ENCODE assay signal across 16 cellular contexts in the genomic region with DNA sequence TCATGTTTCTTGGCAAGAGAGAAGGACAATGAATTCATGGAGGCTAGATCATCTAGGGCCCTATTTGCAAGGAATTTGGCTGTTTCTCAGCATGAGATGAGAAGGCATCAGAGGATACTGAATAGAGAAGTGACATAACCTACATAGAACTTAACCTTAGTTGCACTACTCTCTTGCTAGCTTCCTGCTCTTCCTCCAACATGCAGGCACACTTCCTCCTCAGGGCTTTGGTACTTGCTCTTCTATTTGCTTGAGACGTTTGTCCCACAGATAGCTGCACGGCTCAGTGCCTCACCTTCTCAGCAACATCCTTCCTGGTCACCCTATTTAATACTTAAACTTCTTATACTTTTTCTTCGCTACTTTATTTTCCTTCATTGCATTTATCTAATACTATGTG. TPM values are rescaled to one million over a fixed set of nuclear protein-coding genes. Genes with fewer than 3 reads are reported as not detected.
DNase-seq lines count a peak whose midpoint lies in the region; ATAC-seq and TF ChIP-seq lines count a peak whose summit lies in the region.
"Had no signal": no experiment of that assay in that cellular context is flagged by ENCODE, and none has a peak within 500 bp of the region (broad histone marks: within the 10 kb centered on the region; RNA-seq: fewer than 3 reads in every experiment).

No MANE protein-coding gene starts in this region.

- intact Hi-C loops in activated T-helper 1 cell treated with anti-CD3 and anti-CD28 coated beads, Interleukin-12 subunit alpha, Interleukin-12 subunit beta, Interleukin-2, Interleukin-4 antibody, amounts not matched to agents 30 ng/mL and 10 ng/mL and 1 ng/mL, durations not matched to agents 14 hours and 24 hours and 36 hours (cut with micrococcal nuclease), result no loop called here

- no peak overlapping the region for H3K27ac ChIP-seq in tibial nerve
- H3K27ac ChIP-seq: gastroesophageal sphincter, KMS-11, neutrophil had no signal

- H3K9me3 ChIP-seq in tibial nerve, result peaks cover 0 to 13% (median 0%) of the 10 kb centered on the region in 4 donors
- H3K9me3 ChIP-seq: neutrophil had no signal

- H3K4me1 ChIP-seq in tibial nerve, result no peaks in the 10 kb centered on the region
- H3K4me1 ChIP-seq: gastroesophageal sphincter had no signal

- ATAC-seq in GM18517 (IDR thresholded peaks at IDR 0.05; ENCODE audit: unreplicated experiment) (peak; percentile 72), GM21528 (IDR thresholded peaks at IDR 0.05; ENCODE audit: low FRiP score, unreplicated experiment) (peak; percentile 82), HG03103 (IDR thresholded peaks at IDR 0.05; ENCODE audit: low read depth, unreplicated experiment) (peak; percentile 87)
- ATAC-seq: gastroesophageal sphincter had no signal

- H3K4me3 ChIP-seq in tibial nerve, result no peak overlapping the region
- H3K4me3 ChIP-seq: gastroesophageal sphincter had no signal

- H3K27me3 Mint-ChIP-seq in activated T-helper 1 cell treated with anti-CD3 and anti-CD28 coated beads, Interleukin-12 subunit alpha, Interleukin-12 subunit beta, Interleukin-2, Interleukin-4 antibody, amounts not matched to agents 30 ng/mL and 10 ng/mL and 1 ng/mL, durations not matched to agents 14 hours and 24 hours and 36 hours (ENCODE audit: insufficient read depth), result peaks cover 3% of the 10 kb centered on the region
- H3K27me3 Mint-ChIP-seq: dendritic cell treated with granulocyte-macrophage colony-stimulating factor and Interleukin-4, amounts not matched to agents 40 ng/mL and 50 ng/mL, for 4 days had no signal

- no peaks in the 10 kb centered on the region for H3K9me3 Mint-ChIP-seq in activated T-helper 1 cell treated with anti-CD3 and anti-CD28 coated beads, Interleukin-12 subunit alpha, Interleukin-12 subunit beta, Interleukin-2, Interleukin-4 antibody, amounts not matched to agents 30 ng/mL and 10 ng/mL and 1 ng/mL, durations not matched to agents 14 hours and 24 hours and 36 hours

- DNase-seq in SKM-1 treated with dmso at 0.1 percent for 144 hours (lab: John Stamatoyannopoulos, UW; ENCODE audit: unreplicated experiment), result peak; percentile 70
- no peak for DNase-seq in activated T-helper 1 cell treated with anti-CD3 and anti-CD28 coated beads, Interleukin-12 subunit alpha, Interleukin-12 subunit beta, Interleukin-2, Interleukin-4 antibody, amounts not matched to agents 30 ng/mL and 10 ng/mL and 1 ng/mL, durations not matched to agents 14 hours and 24 hours and 36 hours (ENCODE audit: low spot score)
- no peak for DNase-seq in tibial nerve (ENCODE audit: low spot score in 2 of 2)
- DNase-seq in NCI-H345 treated with DMSO at 0.1 percent for 48 hours (lab: John Stamatoyannopoulos, UW; ENCODE audit: unreplicated experiment), result no peak
- DNase-seq in activated CD4-positive, alpha-beta T cell treated with anti-CD3 and anti-CD28 coated beads, Interleukin-2, amount 50 U/mL, for 4 hours, result no peak
- DNase-seq: activated naive CD8-positive, alpha-beta T cell treated with anti-CD3 and anti-CD28 coated beads for 36 hours; HCEC 1CT; stimulated activated naive CD4-positive, alpha-beta T cell treated with Interleukin-2 at 50 U/mL for 16 hours had no signal

- TF ChIP-seq CTCF in tibial nerve (IDR thresholded peaks at IDR 0.05), result no peak

- WGBS in tibial nerve, 2 donors, result 64 to 75% methylated on average over 3 of the region's 3 CpGs

- no peak overlapping the region for H3K4me3 Mint-ChIP-seq in activated T-helper 1 cell treated with anti-CD3 and anti-CD28 coated beads, Interleukin-12 subunit alpha, Interleukin-12 subunit beta, Interleukin-2, Interleukin-4 antibody, amounts not matched to agents 30 ng/mL and 10 ng/mL and 1 ng/mL, durations not matched to agents 14 hours and 24 hours and 36 hours
- H3K4me3 Mint-ChIP-seq: activated naive CD8-positive, alpha-beta T cell treated with anti-CD3 and anti-CD28 coated beads for 36 hours; CD14-positive monocyte; dendritic cell treated with granulocyte-macrophage colony-stimulating factor and Interleukin-4, amounts not matched to agents 40 ng/mL and 50 ng/mL, for 4 days had no signal

- no peaks in the 10 kb centered on the region for H3K4me1 Mint-ChIP-seq in activated T-helper 1 cell treated with anti-CD3 and anti-CD28 coated beads, Interleukin-12 subunit alpha, Interleukin-12 subunit beta, Interleukin-2, Interleukin-4 antibody, amounts not matched to agents 30 ng/mL and 10 ng/mL and 1 ng/mL, durations not matched to agents 14 hours and 24 hours and 36 hours (ENCODE audit: low read depth)
- H3K4me1 Mint-ChIP-seq: CD14-positive monocyte had no signal

- peaks cover 0 to 17% (median 0%) of the 10 kb centered on the region in 3 donors for H3K36me3 ChIP-seq in tibial nerve
- H3K36me3 ChIP-seq: gastroesophageal sphincter, neutrophil had no signal

- no peak for TF ChIP-seq POLR2A in tibial nerve (IDR thresholded peaks at IDR 0.05)

- no peak overlapping the region for H3K27ac Mint-ChIP-seq in activated T-helper 1 cell treated with anti-CD3 and anti-CD28 coated beads, Interleukin-12 subunit alpha, Interleukin-12 subunit beta, Interleukin-2, Interleukin-4 antibody, amounts not matched to agents 30 ng/mL and 10 ng/mL and 1 ng/mL, durations not matched to agents 14 hours and 24 hours and 36 hours
- H3K27ac Mint-ChIP-seq: activated naive CD8-positive, alpha-beta T cell treated with anti-CD3 and anti-CD28 coated beads for 36 hours; dendritic cell treated with granulocyte-macrophage colony-stimulating factor and Interleukin-4, amounts not matched to agents 40 ng/mL and 50 ng/mL, for 4 days had no signal

- no peaks in the 10 kb centered on the region for H3K27me3 ChIP-seq in tibial nerve
- H3K27me3 ChIP-seq: gastroesophageal sphincter, neutrophil had no signal

- TF ChIP-seq EP300 in tibial nerve (IDR thresholded peaks at IDR 0.05), result no peak

- H3K36me3 Mint-ChIP-seq in activated T-helper 1 cell treated with anti-CD3 and anti-CD28 coated beads, Interleukin-12 subunit alpha, Interleukin-12 subunit beta, Interleukin-2, Interleukin-4 antibody, amounts not matched to agents 30 ng/mL and 10 ng/mL and 1 ng/mL, durations not matched to agents 14 hours and 24 hours and 36 hours (ENCODE audit: low read depth), result no peaks in the 10 kb centered on the region
- H3K36me3 Mint-ChIP-seq: CD14-positive monocyte had no signal

RNA-seq across cellular contexts. Expression of gene LANCL1, which starts 20.0 kb away (rescaled TPM):
- 27.3 and 33.6 TPM in 2 replicates for total RNA-seq in activated T-helper 1 cell treated with anti-CD3 and anti-CD28 coated beads, Interleukin-12 subunit alpha, Interleukin-12 subunit beta, Interleukin-2, Interleukin-4 antibody, amounts not matched to agents 30 ng/mL and 10 ng/mL and 1 ng/mL, durations not matched to agents 14 hours and 24 hours and 36 hours
- total RNA-seq in tibial nerve, result 10 to 100 TPM; 28.2 to 44.4 (median 40.1) TPM

RNA-seq across cellular contexts. Expression of gene CPS1, which starts 59.9 kb away (rescaled TPM):
- total RNA-seq in activated T-helper 1 cell treated with anti-CD3 and anti-CD28 coated beads, Interleukin-12 subunit alpha, Interleukin-12 subunit beta, Interleukin-2, Interleukin-4 antibody, amounts not matched to agents 30 ng/mL and 10 ng/mL and 1 ng/mL, durations not matched to agents 14 hours and 24 hours and 36 hours, result 0.18 and 0.73 TPM in 2 replicates
- 10 to 100 TPM in 1 of 4 donors, 1 to 10 TPM in 3; 5.9 to 15.1 (median 7.7) TPM for total RNA-seq in tibial nerve
